ENCODE assay signal across 28 cellular contexts in the genomic region with DNA sequence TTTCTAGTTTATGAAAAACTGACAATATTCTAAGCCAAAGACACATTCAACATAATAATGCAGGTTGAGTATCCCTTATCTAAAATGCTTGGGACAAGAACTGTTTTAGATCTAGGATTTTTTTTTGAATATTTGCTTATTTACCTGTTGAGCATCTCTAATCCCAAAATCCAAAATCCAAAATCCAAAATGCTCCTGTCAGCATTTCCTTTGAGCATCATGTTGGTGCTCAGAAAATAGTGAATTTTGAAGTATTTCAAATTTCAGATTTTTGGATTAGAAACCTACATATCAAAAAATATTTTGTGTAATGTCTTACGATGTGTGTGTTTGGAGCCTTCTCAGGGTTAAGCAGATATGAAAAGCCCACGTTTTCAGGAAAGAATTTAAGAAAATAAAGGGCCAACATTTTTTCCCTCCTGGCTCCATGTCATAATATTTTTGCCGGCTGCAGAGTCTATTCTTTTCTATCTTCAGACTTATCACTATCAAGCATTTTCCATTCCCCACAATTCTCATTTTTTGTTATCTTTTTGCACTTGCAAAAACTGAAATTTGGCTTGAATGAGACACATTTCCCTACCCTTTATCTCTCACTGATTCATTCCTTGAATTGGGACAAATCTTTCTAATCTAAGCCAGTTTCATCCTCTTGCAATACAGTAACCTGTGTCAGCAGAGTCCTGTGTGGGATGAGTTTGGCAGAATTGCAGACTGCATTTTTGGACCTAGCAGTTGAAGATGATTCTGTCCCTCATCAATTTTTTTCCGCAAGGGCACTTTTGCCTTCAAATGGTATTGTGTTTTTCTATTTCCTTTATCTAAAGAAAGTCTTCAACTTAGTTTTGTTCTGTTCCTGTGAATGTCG.
"Had no signal": no experiment of that assay in that cellular context is flagged by ENCODE, and none has a peak within 500 bp of the region (broad histone marks: within the 10 kb centered on the region; RNA-seq: fewer than 3 reads in every experiment).

No MANE protein-coding gene starts in this region.

- H3K27me3 ChIP-seq: adrenal gland, breast epithelium, SJCRH30 had no signal

- H3K9me3 ChIP-seq: adrenal gland, breast epithelium, SJCRH30 had no signal

- H3K4me3 ChIP-seq: adrenal gland, breast epithelium, SJCRH30 had no signal

- ATAC-seq: activated CD4-positive, CD25-positive, alpha-beta regulatory T cell treated with anti-CD3 and anti-CD28 coated beads, Interleukin-2, amount 50 U/mL, for 24 hours; activated CD8-positive, alpha-beta T cell treated with anti-CD3 and anti-CD28 coated beads, Interleukin-2, amount 10 ng/mL, durations not matched to agents 7 days and 5 days; Panc1; Right ventricle myocardium inferior; SK-N-SH treated with all-trans-retinoic acid at 6 μM for 48 hours had no signal

- H3K4me1 ChIP-seq: breast epithelium, SJCRH30 had no signal

- H3K27ac ChIP-seq: adrenal gland, breast epithelium, SJCRH30 had no signal

- H3K36me3 ChIP-seq: adrenal gland, breast epithelium, SJCRH30 had no signal

- DNase-seq: activated CD4-positive, alpha-beta T cell treated with anti-CD3 and anti-CD28 coated beads for 48 hours; activated CD4-positive, alpha-beta T cell treated with anti-CD3 and anti-CD28 coated beads, Interleukin-2, amount 50 U/mL, for 4 hours; activated CD8-positive, alpha-beta memory T cell treated with anti-CD3 and anti-CD28 coated beads, Interleukin-2, amount 50 U/mL, for 48 hours; activated CD8-positive, alpha-beta T cell treated with anti-CD3 and anti-CD28 coated beads, Interleukin-2, amount 10 ng/mL, durations not matched to agents 7 days and 5 days; activated naive CD4-positive, alpha-beta T cell treated with anti-CD3 and anti-CD28 coated beads, Interleukin-2, amount 50 U/mL, for 16 hours; activated naive CD8-positive, alpha-beta T cell treated with anti-CD3 and anti-CD28 coated beads, Interleukin-2, amount 10 ng/mL, durations not matched to agents 7 days and 5 days; activated T-cell treated with anti-CD3 and anti-CD28 coated beads, Interleukin-2, amount 50 U/mL, for 1 hour; anterior cingulate cortex; central memory CD4-positive, alpha-beta T cell; Kasumi-1; KBM-7; NCI-H1105 treated with DMSO at 0.1 percent for 48 hours; NCI-H1436 treated with DMSO at 0.1 percent for 48 hours; NCI-H187; NCI-H2081; NCI-H446 treated with DMSO at 0.1 percent for 48 hours; NCI-H526; NCI-H774; OCI-M1; RPMI8226; SJCRH30; SW 1271 had no signal
